28 cellular contexts compared by ENCODE assay signal in the genomic region with DNA sequence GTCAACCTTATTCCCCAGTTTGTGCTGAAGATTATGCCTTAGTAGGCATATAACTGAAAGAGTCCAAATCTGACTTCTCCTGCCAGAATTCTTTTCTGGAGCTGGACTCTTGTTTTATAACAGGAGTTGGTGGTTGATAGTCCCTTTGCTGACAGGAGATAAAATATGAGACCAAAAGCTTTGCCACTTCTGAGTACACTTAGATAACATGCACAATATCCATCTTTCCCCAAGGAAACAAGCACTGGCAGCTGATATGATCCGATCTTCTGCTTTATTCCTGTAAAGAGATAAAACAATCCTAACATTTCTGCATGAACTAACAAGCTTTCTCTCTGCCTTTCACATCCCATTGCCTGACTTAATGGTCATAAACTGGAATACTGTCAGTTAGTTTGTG.
"Had no signal": no experiment of that assay in that cellular context is flagged by ENCODE, and none has a peak within 500 bp of the region (broad histone marks: within the 10 kb centered on the region; RNA-seq: fewer than 3 reads in every experiment).

No MANE protein-coding gene starts in this region.

- H3K4me3 ChIP-seq: neural progenitor cell, ovary, psoas muscle, right lobe of liver, sigmoid colon, spleen, suprapubic skin, testis, tibial artery, transverse colon, upper lobe of right lung, uterus had no signal

- H2AFZ ChIP-seq: neural progenitor cell, parathyroid adenoma had no signal

- H3K27me3 ChIP-seq: neural progenitor cell, ovary, right lobe of liver, sigmoid colon, spleen, suprapubic skin, testis, tibial artery, transverse colon, upper lobe of right lung, uterus had no signal

- FAIRE-seq: small intestine had no signal

- H3K9me3 ChIP-seq: ovary, psoas muscle, right lobe of liver, sigmoid colon, spleen, suprapubic skin, testis, tibial artery, transverse colon, upper lobe of right lung, uterus had no signal

- H3K4me2 ChIP-seq: neural progenitor cell had no signal

- H3K27ac ChIP-seq: neural progenitor cell, ovary, parathyroid adenoma, psoas muscle, right lobe of liver, sigmoid colon, spleen, suprapubic skin, testis, tibial artery, transverse colon, upper lobe of right lung, uterus had no signal

- H3K79me2 ChIP-seq: parathyroid adenoma had no signal

- H3K9ac ChIP-seq: neural progenitor cell, parathyroid adenoma had no signal

- ATAC-seq: natural killer cell; psoas muscle; right cardiac atrium; right lobe of liver; stimulated activated memory B cell treated with anti-CD40 and anti-IgM and Interleukin-4, amounts not matched to agents 10 μg/mL and 1 μg/mL and 100 μg/mL, for 72 hours; stimulated activated naive CD8-positive, alpha-beta T cell treated with anti-CD3 and anti-CD28 coated beads, Interleukin-15, amount 100 ng/mL, for 72 hours; stimulated activated naive CD8-positive, alpha-beta T cell treated with anti-CD3 and anti-CD28 coated beads, Interleukin-15, Interleukin-2, amounts not matched to agents 100 U/mL and 50 U/mL, for 24 hours; upper lobe of right lung had no signal

- DNase-seq: natural killer cell; occipital lobe; ovary; posterior cingulate gyrus; psoas muscle; right cardiac atrium; right lobe of liver; sigmoid colon; small intestine; spleen; stimulated activated CD4-positive, alpha-beta T cell treated with anti-CD3 and anti-CD28 coated beads, Interleukin-12 subunit alpha, Interleukin-12 subunit beta, amount 100 ng/mL, for 4 hours; stimulated activated CD4-positive, alpha-beta T cell treated with anti-CD3 and anti-CD28 coated beads, Interleukin-1b, Interleukin-23, amount 100 ng/mL, for 48 hours; stimulated activated CD4-positive, alpha-beta T cell treated with anti-CD3 and anti-CD28 coated beads, Interleukin-4, amount 100 ng/mL, for 1 hour; stimulated activated CD4-positive, alpha-beta T cell treated with anti-CD3 and anti-CD28 coated beads, Interleukin-4, amount 100 ng/mL, for 4 hours; stimulated activated CD8-positive, alpha-beta memory T cell treated with anti-CD3 and anti-CD28 coated beads, Interleukin-4, amount 100 ng/mL, for 48 hours; stimulated activated naive CD4-positive, alpha-beta T cell; stimulated activated naive CD8-positive, alpha-beta T cell treated with anti-CD3 and anti-CD28 coated beads, Interleukin-15, amount 100 ng/mL, for 72 hours; stimulated activated naive CD8-positive, alpha-beta T cell treated with anti-CD3 and anti-CD28 coated beads, Interleukin-15, Interleukin-2, amounts not matched to agents 100 U/mL and 50 U/mL, for 24 hours; substantia nigra; testis; tibial artery; transverse colon; upper lobe of right lung; uterus had no signal

- H3K4me1 ChIP-seq: neural progenitor cell, parathyroid adenoma, psoas muscle, right lobe of liver, sigmoid colon, spleen, suprapubic skin, testis, tibial artery, transverse colon, upper lobe of right lung, uterus had no signal

- H3K36me3 ChIP-seq: neural progenitor cell, ovary, right lobe of liver, sigmoid colon, spleen, suprapubic skin, tibial artery, transverse colon, upper lobe of right lung, uterus had no signal
